1 cellular context compared by ENCODE assay signal in genomic region chr2:74572178-74572925, GRCh38.
A peak's percentile ranks its signal among the peaks of the same experiment; 100 is the strongest.
TF ChIP-seq lines count a peak whose summit lies in the region.

No MANE protein-coding gene starts in this region.

TF ChIP-seq in GM12878, 131 proteins besides CTCF, POLR2A, EP300 and RAD21:
- TF ChIP-seq CREM (IDR thresholded peaks at IDR 0.05; ENCODE audit: low read depth), result no peak
- TF ChIP-seq HCFC1 (IDR thresholded peaks at IDR 0.05; ENCODE audit: low read length), result no peak
- peak; percentile 74 for TF ChIP-seq NR2F1 (conservative IDR thresholded peaks at IDR 0.05)
- no peak for TF ChIP-seq FOXK2 (IDR thresholded peaks at IDR 0.05)
